25 cellular contexts compared by ENCODE assay signal in the genomic region with DNA sequence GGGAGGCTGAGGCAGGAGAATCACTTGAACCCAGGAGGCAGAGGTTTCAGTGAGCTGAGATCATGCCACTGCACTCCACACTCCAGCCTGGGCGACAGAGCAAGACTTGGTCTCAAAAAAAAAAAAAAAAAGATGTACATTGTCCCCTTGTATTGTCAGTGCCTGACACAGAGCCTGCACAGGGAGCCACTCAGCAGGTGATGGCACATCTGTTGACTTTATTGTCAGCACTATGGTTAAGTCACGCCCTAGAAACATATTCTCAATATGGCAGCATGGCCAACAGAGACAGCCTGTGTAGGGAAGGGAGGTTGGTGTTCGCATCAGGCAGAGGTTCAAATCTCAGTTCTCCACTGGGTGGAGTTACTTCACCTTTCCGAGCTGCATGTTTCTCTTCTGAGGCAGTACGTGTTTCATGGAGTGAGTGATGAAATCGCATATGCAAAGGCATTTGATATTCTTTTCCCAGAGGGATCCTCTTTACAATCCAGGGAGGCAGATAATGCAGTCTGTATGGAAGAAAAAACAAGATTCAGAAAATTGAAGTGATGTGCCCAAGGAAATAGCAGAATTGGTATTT. TPM values are rescaled to one million over a fixed set of nuclear protein-coding genes. Genes with fewer than 3 reads are reported as not detected.
DNase-seq lines count a peak whose midpoint lies in the region; ATAC-seq and TF ChIP-seq lines count a peak whose summit lies in the region.
"Had no signal": no experiment of that assay in that cellular context is flagged by ENCODE, and none has a peak within 500 bp of the region (broad histone marks: within the 10 kb centered on the region; RNA-seq: fewer than 3 reads in every experiment).

No MANE protein-coding gene starts in this region.

- no peak overlapping the region for H3K4me3 ChIP-seq in epithelial cell of esophagus (ENCODE audit: low read length)
- H3K4me3 ChIP-seq in trophoblast cell (ENCODE audit: low read depth, low read length) = no peak overlapping the region
- H3K4me3 ChIP-seq: BLaER1, GM12878, GM23338, HAP-1 had no signal

- no peak overlapping the region for H4K12ac ChIP-seq in trophoblast cell (ENCODE audit: low read depth, low read length)

- no peaks in the 10 kb centered on the region for H3K4me1 Mint-ChIP-seq in osteocyte (ENCODE audit: unreplicated experiment)
- H3K4me1 Mint-ChIP-seq: GM23338 had no signal

- no peak overlapping the region for H2BK120ac ChIP-seq in trophoblast cell (ENCODE audit: insufficient read depth, low read length, poor library complexity)

- no peaks in the 10 kb centered on the region for H3K9me3 Mint-ChIP-seq in osteocyte (ENCODE audit: unreplicated experiment)
- H3K9me3 Mint-ChIP-seq: CD4-positive, alpha-beta T cell; GM23338 had no signal

- no peaks in the 10 kb centered on the region for H3K79me1 ChIP-seq in trophoblast cell (ENCODE audit: low read length)

- H3K79me2 ChIP-seq in trophoblast cell (ENCODE audit: control insufficient read depth, insufficient read depth, low read length, poor library complexity) = no peaks in the 10 kb centered on the region

- no peak for ATAC-seq in GM18517 (IDR thresholded peaks at IDR 0.05; ENCODE audit: unreplicated experiment)
- ATAC-seq: GM12878, GM23338 had no signal

- no peak overlapping the region for H3K27ac ChIP-seq in trophoblast cell (ENCODE audit: low read depth, low read length)
- H3K27ac ChIP-seq: 22Rv1, BLaER1, KMS-11 had no signal

- H3K27ac Mint-ChIP-seq in osteocyte (ENCODE audit: unreplicated experiment) = no peak overlapping the region
- H3K27ac Mint-ChIP-seq: CD4-positive, alpha-beta T cell; GM23338 had no signal

- no peaks in the 10 kb centered on the region for H3K4me1 ChIP-seq in trophoblast cell (ENCODE audit: control insufficient read depth in 1 of 2, insufficient read depth in 2 of 2, low read length in 2 of 2)
- H3K4me1 ChIP-seq: BLaER1, HAP-1 had no signal

- no peak overlapping the region for H2AK5ac ChIP-seq in trophoblast cell (ENCODE audit: low read length)

- no peak overlapping the region for H2AFZ ChIP-seq in trophoblast cell (ENCODE audit: insufficient read depth, low read length, poor library complexity)
- H2AFZ ChIP-seq: GM23338 had no signal

- H3K27me3 Mint-ChIP-seq in osteocyte (ENCODE audit: unreplicated experiment) = no peaks in the 10 kb centered on the region

- no peaks in the 10 kb centered on the region for H3K9me3 ChIP-seq in trophoblast cell (ENCODE audit: insufficient read depth, low read depth, low read length)
- H3K9me3 ChIP-seq: BLaER1, HAP-1 had no signal

- H4K91ac ChIP-seq in trophoblast cell (ENCODE audit: low read depth, low read length) = no peak overlapping the region

- WGBS in trophoblast cell (ENCODE audit: extremely low coverage, insufficient coverage, insufficient read length) = no CpG with 5 or more reads among the region's 6 CpGs

- no peak overlapping the region for H4K8ac ChIP-seq in trophoblast cell (ENCODE audit: low read depth, low read length)

- H3K14ac ChIP-seq in trophoblast cell (ENCODE audit: low read length) = no peak overlapping the region

- H3K23ac ChIP-seq in trophoblast cell (ENCODE audit: low read length) = no peak overlapping the region

- no peak overlapping the region for H2BK5ac ChIP-seq in trophoblast cell (ENCODE audit: low read depth, low read length, poor library complexity)

- H2BK12ac ChIP-seq in trophoblast cell (ENCODE audit: low read length) = no peak overlapping the region

- TF ChIP-seq CTCF in epithelial cell of esophagus (IDR thresholded peaks at IDR 0.05; ENCODE audit: insufficient read depth, low read depth, low read length, missing control alignments) (no peak), osteocyte (IDR thresholded peaks at IDR 0.05) (no peak)

- no peak overlapping the region for H3K18ac ChIP-seq in trophoblast cell (ENCODE audit: low read length)

- H3K4me3 Mint-ChIP-seq in osteocyte (ENCODE audit: unreplicated experiment) = no peak overlapping the region
- H3K4me3 Mint-ChIP-seq: CD4-positive, alpha-beta T cell; GM23338 had no signal

- H3K27me3 ChIP-seq in trophoblast cell (ENCODE audit: insufficient read depth, low read length) = no peaks in the 10 kb centered on the region
- H3K27me3 ChIP-seq: BLaER1 had no signal

- no peak overlapping the region for H3K9ac ChIP-seq in trophoblast cell (ENCODE audit: low read length)
- H3K9ac ChIP-seq: BLaER1, KMS-11 had no signal

- no peaks in the 10 kb centered on the region for H3K36me3 ChIP-seq in trophoblast cell (ENCODE audit: control insufficient read depth in 1 of 2, insufficient read depth in 2 of 2, low read length in 2 of 2)
- H3K36me3 ChIP-seq: BLaER1, HAP-1 had no signal

- DNase-seq in NCI-H146 (lab: John Stamatoyannopoulos, UW) = peak; percentile 32
- DNase-seq in NCI-H146 treated with DMSO at 0.1 percent for 48 hours (lab: John Stamatoyannopoulos, UW; ENCODE audit: unreplicated experiment) = no peak
- peak; percentile 69 for DNase-seq in NCI-H69 (lab: John Stamatoyannopoulos, UW)
- DNase-seq in epithelial cell of esophagus (ENCODE audit: low read depth) = peak; percentile 67
- DNase-seq in trophoblast cell = peak; percentile 34 to 78
- no peak for DNase-seq in NK-92 (lab: John Stamatoyannopoulos, UW; ENCODE audit: unreplicated experiment)
- no peak for DNase-seq in osteocyte (ENCODE audit: extremely low spot score, unreplicated experiment)
- DNase-seq: ACHN; CD4-positive, alpha-beta T cell; COR-L47; DMS 273 treated with DMSO at 0.1 percent for 48 hours; DND-41; MV-4-11; NCI-H1105 treated with DMSO at 0.1 percent for 48 hours; NCI-H1694 treated with DMSO at 0.1 percent for 48 hours; NCI-H2081 treated with DMSO at 0.1 percent for 48 hours; NCI-H345; SHP77 had no signal

- H3K4ac ChIP-seq in trophoblast cell (ENCODE audit: low read depth, low read length) = no peak overlapping the region

- H3K36me3 Mint-ChIP-seq in osteocyte (ENCODE audit: unreplicated experiment) = no peaks in the 10 kb centered on the region

- H3K4me2 ChIP-seq in trophoblast cell (ENCODE audit: low read length) = no peak overlapping the region
- H3K4me2 ChIP-seq: BLaER1, GM23338, KMS-11 had no signal

RNA-seq across cellular contexts. Expression of gene LAMC2, which starts 20.6 kb away (rescaled TPM):
- polyA plus RNA-seq in trophoblast cell (2013) = 22.9 and 24.7 TPM in 2 replicates
- 3.5 and 3.6 TPM in 2 replicates for total RNA-seq in osteocyte
- total RNA-seq: CD4-positive, alpha-beta T cell had no signal

Comparison
In these comparisons a context has a peak if more than half of its experiments do, and no peak if none do; other contexts are left out.
1. DNase-seq: peak in NCI-H146 (single experiment), NCI-H69 (single experiment), epithelial cell of esophagus (single experiment) and trophoblast cell (2 of 2); none in NCI-H146 treated with DMSO at 0.1 percent for 48 hours (single experiment), NK-92 (single experiment) and osteocyte (single experiment).